In the genomic region with DNA sequence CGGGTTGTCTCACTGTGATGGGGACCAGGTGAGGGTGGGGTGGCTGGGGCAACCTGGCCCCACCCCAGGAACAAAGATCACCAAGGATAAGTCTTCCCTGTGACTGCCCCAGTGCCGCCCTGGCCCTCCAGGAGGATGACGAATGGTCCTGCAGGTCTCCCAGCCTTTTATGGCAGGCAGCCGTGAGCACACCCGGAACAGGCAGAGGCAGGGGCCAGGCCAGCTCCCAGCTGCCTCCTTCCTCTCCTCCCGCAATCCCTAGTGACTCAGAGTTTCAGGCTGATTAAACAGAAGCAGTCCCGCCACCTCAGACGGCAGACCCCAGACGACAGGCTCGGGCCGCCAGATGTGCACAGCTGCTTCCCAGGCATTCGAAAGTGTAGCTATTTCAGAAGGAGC, we compare ENCODE assay signal across 9 cellular contexts. TPM values are rescaled to one million over a fixed set of nuclear protein-coding genes. Genes with fewer than 3 reads are reported as not detected.
A peak's percentile ranks its signal among the peaks of the same experiment; 100 is the strongest.
DNase-seq lines count a peak whose midpoint lies in the region; ATAC-seq, FAIRE-seq and TF ChIP-seq lines count a peak whose summit lies in the region.
"Had no signal": no experiment of that assay in that cellular context is flagged by ENCODE, and none has a peak within 500 bp of the region (broad histone marks: within the 10 kb centered on the region; RNA-seq: fewer than 3 reads in every experiment).

No MANE protein-coding gene starts in this region.

- TF ChIP-seq CTCF in body of pancreas (IDR thresholded peaks at IDR 0.05) (no peak), kidney (IDR thresholded peaks at IDR 0.05; ENCODE audit: borderline replicate concordance, extremely low read depth, insufficient read depth) (no peak)

- H3K9me3 ChIP-seq in body of pancreas = no peaks in the 10 kb centered on the region
- no peaks in the 10 kb centered on the region for H3K9me3 ChIP-seq in kidney (ENCODE audit: control insufficient read depth in 1 of 2, low read length in 2 of 2)

- peaks cover 13 to 16% of the 10 kb centered on the region in 2 donors for H3K36me3 ChIP-seq in body of pancreas (replicated peaks in 1 of 2; ENCODE audit: insufficient read depth in 1 of 2, low read depth in 2 of 2)
- peaks cover 22 to 29% of the 10 kb centered on the region in 2 donors for H3K36me3 ChIP-seq in kidney (ENCODE audit: control insufficient read depth in 1 of 2, insufficient read depth in 2 of 2, low read length in 2 of 2)

- FAIRE-seq in kidney (lab: Jason Lieb, UNC) = no peak
- FAIRE-seq in urothelium cell line (lab: Jason Lieb, UNC) = peak; percentile 53

- H3K27ac ChIP-seq in body of pancreas = peak overlapping the region; percentile 67 to 78 (median 75)
- peak overlapping the region; percentile 84 to 86 for H3K27ac ChIP-seq in kidney (ENCODE audit: low read depth in 2 of 2, low read length in 2 of 2)

- peak in 2 of 3 donors; percentile 28 to 29 for TF ChIP-seq POLR2A in body of pancreas (IDR thresholded peaks at IDR 0.05)

- H3K4me3 ChIP-seq in body of pancreas (no peak overlapping the region), kidney (ENCODE audit: low read length in 2 of 2) (peak overlapping the region in 1 of 2 donors; percentile 29)

- H3K27me3 ChIP-seq in body of pancreas = no peaks in the 10 kb centered on the region

- peak; percentile 50 for ATAC-seq in body of pancreas

- DNase-seq in NCI-H2227 (lab: John Stamatoyannopoulos, UW; ENCODE audit: unreplicated experiment) (peak; percentile 19), NCI-H2227 treated with DMSO at 0.1 percent for 48 hours (lab: John Stamatoyannopoulos, UW) (no peak), body of pancreas (peak; percentile 58 to 92 (median 81)), kidney (peak; percentile 94), urothelium cell line (ENCODE audit: low spot score) (peak; percentile 85), mesenteric fat pad (ENCODE audit: low spot score) (no peak), OCI-M2 (lab: John Stamatoyannopoulos, UW; ENCODE audit: unreplicated experiment) (no peak)
- DNase-seq in stimulated activated CD4-positive, alpha-beta T cell treated with anti-CD3 and anti-CD28 coated beads, Interleukin-4, amount 100 ng/mL, for 24 hours = no peak
- DNase-seq: AML-193 had no signal

- intact Hi-C loops in body of pancreas (cut with DNase I) = no loop called here
- intact Hi-C loops in kidney (cut with DNase I) = no loop called here

- no peak overlapping the region for H3K9ac ChIP-seq in kidney (ENCODE audit: low read length in 2 of 2)

- WGBS in body of pancreas, 2 donors = 18 to 40% methylated on average over 2 to 12 of the region's 12 CpGs

- H3K4me1 ChIP-seq in body of pancreas = peaks cover 62% of the 10 kb centered on the region
- peaks cover 53 to 58% of the 10 kb centered on the region in 2 donors for H3K4me1 ChIP-seq in kidney (ENCODE audit: control insufficient read depth in 1 of 2, insufficient read depth in 1 of 2, low read depth in 1 of 2, low read length in 2 of 2)

RNA-seq across cellular contexts. Expression of a gene that starts 13.3 kb away (rescaled TPM):
- total RNA-seq in body of pancreas (10 to 100 TPM; 67.9 to 85.4 TPM), kidney (223 TPM), mesenteric fat pad (16.2 TPM)
- polyA plus RNA-seq in kidney (ENCODE audit: insufficient read depth, low read depth, low replicate concordance) = 148 TPM

RNA-seq across cellular contexts. Expression of a gene that starts 38.6 kb away (rescaled TPM):
- total RNA-seq in body of pancreas (10 to 100 TPM; 18.4 to 22.7 TPM), kidney (13.6 TPM), mesenteric fat pad (5.6 TPM)
- polyA plus RNA-seq in kidney (ENCODE audit: insufficient read depth, low read depth, low replicate concordance) = 13.7 TPM

RNA-seq across cellular contexts. Expression of a gene that starts 38.7 kb away (rescaled TPM):
- total RNA-seq in body of pancreas (1 to 10 TPM in 1 of 2 donors, under 1 TPM in 1; 0.52 to 1.3 TPM), kidney (1.3 TPM), mesenteric fat pad (0.13 TPM)
- 0.99 TPM for polyA plus RNA-seq in kidney (ENCODE audit: insufficient read depth, low read depth, low replicate concordance)

RNA-seq across cellular contexts. Expression of a gene that starts 39.6 kb away (rescaled TPM):
- total RNA-seq in body of pancreas (10 to 100 TPM; 22.3 to 33.6 TPM), kidney (38.3 TPM), mesenteric fat pad (35.7 TPM)
- 19.6 TPM for polyA plus RNA-seq in kidney (ENCODE audit: insufficient read depth, low read depth, low replicate concordance)

Comparison
In these comparisons a context has a peak if more than half of its experiments do, and no peak if none do; other contexts are left out.
1. DNase-seq: peak in NCI-H2227 (single experiment), body of pancreas (4 of 4), kidney (single experiment) and urothelium cell line (single experiment); none in NCI-H2227 treated with DMSO at 0.1 percent for 48 hours (single experiment), mesenteric fat pad (single experiment), stimulated activated CD4-positive, alpha-beta T cell treated with anti-CD3 and anti-CD28 coated beads, Interleukin-4, amount 100 ng/mL, for 24 hours (single experiment) and OCI-M2 (single experiment).